10 cellular contexts compared by ENCODE assay signal in genomic region chr5:149406203-149406978, GRCh38. TPM values are rescaled to one million over a fixed set of nuclear protein-coding genes. Genes with fewer than 3 reads are reported as not detected.
DNase-seq lines count a peak whose midpoint lies in the region; TF ChIP-seq lines count a peak whose summit lies in the region.
"Had no signal": no experiment of that assay in that cellular context is flagged by ENCODE, and none has a peak within 500 bp of the region (broad histone marks: within the 10 kb centered on the region; RNA-seq: fewer than 3 reads in every experiment).

No MANE protein-coding gene starts in this region.

- no peaks in the 10 kb centered on the region for H3K27me3 Mint-ChIP-seq in T-helper 2 cell treated with Interferon-gamma antibody and Interleukin-4, amounts not matched to agents 5 μg/mL and 100 μg/mL, for 36 hours (ENCODE audit: low read depth)

- no peak overlapping the region for H3K4me3 ChIP-seq in H7 (ENCODE audit: insufficient read depth, low read depth, low read length)
- peak overlapping the region; percentile 67 for H3K4me3 ChIP-seq in choroid plexus epithelial cell (ENCODE audit: low read depth, low read length)

- H3K27ac Mint-ChIP-seq in T-helper 2 cell treated with Interferon-gamma antibody and Interleukin-4, amounts not matched to agents 5 μg/mL and 100 μg/mL, for 36 hours, result no peak overlapping the region
- H3K27ac Mint-ChIP-seq: activated CD4-positive, alpha-beta memory T cell treated with anti-CD3 and anti-CD28 coated beads, Interleukin-2, amount 10 ng/mL, durations not matched to agents 7 days and 5 days had no signal

- H3K36me3 Mint-ChIP-seq in T-helper 2 cell treated with Interferon-gamma antibody and Interleukin-4, amounts not matched to agents 5 μg/mL and 100 μg/mL, for 36 hours (ENCODE audit: low read depth), result no peaks in the 10 kb centered on the region

- peak; percentile 80 for DNase-seq in H7
- DNase-seq in choroid plexus epithelial cell (ENCODE audit: low read depth), result peak; percentile 85
- DNase-seq in kidney glomerular epithelial cell (lab: John Stamatoyannopoulos, UW), result peak; percentile 1
- peak; percentile 93 for DNase-seq in smooth muscle cell of the brain vasculature (ENCODE audit: low read depth, low spot score)
- DNase-seq in HuH-7.5 (ENCODE audit: low spot score), result no peak
- no peak for DNase-seq in DMS114 treated with DMSO at 0.1 percent for 48 hours (lab: John Stamatoyannopoulos, UW; ENCODE audit: unreplicated experiment)
- DNase-seq in T-helper 2 cell treated with Interferon-gamma antibody and Interleukin-4, amounts not matched to agents 5 μg/mL and 100 μg/mL, for 36 hours (ENCODE audit: low spot score), result no peak
- no peak for DNase-seq in central memory CD4-positive, alpha-beta T cell
- DNase-seq: activated CD4-positive, alpha-beta memory T cell treated with anti-CD3 and anti-CD28 coated beads, Interleukin-2, amount 10 ng/mL, durations not matched to agents 7 days and 5 days had no signal

- no peaks in the 10 kb centered on the region for H3K4me1 Mint-ChIP-seq in T-helper 2 cell treated with Interferon-gamma antibody and Interleukin-4, amounts not matched to agents 5 μg/mL and 100 μg/mL, for 36 hours (ENCODE audit: low read depth)
- H3K4me1 Mint-ChIP-seq: activated CD4-positive, alpha-beta memory T cell treated with anti-CD3 and anti-CD28 coated beads, Interleukin-2, amount 10 ng/mL, durations not matched to agents 7 days and 5 days had no signal

- TF ChIP-seq CTCF in choroid plexus epithelial cell (conservative IDR thresholded peaks at IDR 0.05; ENCODE audit: low read depth, low read length), result no peak

- H3K4me3 Mint-ChIP-seq in T-helper 2 cell treated with Interferon-gamma antibody and Interleukin-4, amounts not matched to agents 5 μg/mL and 100 μg/mL, for 36 hours, result no peak overlapping the region
- H3K4me3 Mint-ChIP-seq: activated CD4-positive, alpha-beta memory T cell treated with anti-CD3 and anti-CD28 coated beads, Interleukin-2, amount 10 ng/mL, durations not matched to agents 7 days and 5 days had no signal

- H3K36me3 ChIP-seq in H7 (replicated peaks; ENCODE audit: control insufficient read depth, insufficient read depth, low read length), result no peaks in the 10 kb centered on the region

- peaks cover 2% of the 10 kb centered on the region; the same call in 1 of the 2 replicates for H3K27me3 ChIP-seq in H7 (ENCODE audit: control insufficient read depth, insufficient read depth, low read length)

- no peaks in the 10 kb centered on the region for H3K9me3 Mint-ChIP-seq in T-helper 2 cell treated with Interferon-gamma antibody and Interleukin-4, amounts not matched to agents 5 μg/mL and 100 μg/mL, for 36 hours
- H3K9me3 Mint-ChIP-seq: activated CD4-positive, alpha-beta memory T cell treated with anti-CD3 and anti-CD28 coated beads, Interleukin-2, amount 10 ng/mL, durations not matched to agents 7 days and 5 days had no signal

RNA-seq across cellular contexts. Expression of gene IL17B, which starts 27.3 kb away (rescaled TPM):
- not detected in 2 replicates for total RNA-seq in H7 (2014; rRNA removed; shearing (Covaris generic))
- total RNA-seq: activated CD4-positive, alpha-beta memory T cell treated with anti-CD3 and anti-CD28 coated beads, Interleukin-2, amount 10 ng/mL, durations not matched to agents 7 days and 5 days; HT1080 had no signal

RNA-seq across cellular contexts. Expression of gene PCYOX1L, which starts 48.5 kb away (rescaled TPM):
- total RNA-seq in H7 (2014; rRNA removed; shearing (Covaris generic)), result 6.5 and 9.4 TPM in 2 replicates

Comparison
In these comparisons a context has a peak if more than half of its experiments do, and no peak if none do; other contexts are left out.
1. DNase-seq: peak in H7 (single experiment), choroid plexus epithelial cell (single experiment), kidney glomerular epithelial cell (single experiment) and smooth muscle cell of the brain vasculature (single experiment); none in HuH-7.5 (single experiment), DMS114 treated with DMSO at 0.1 percent for 48 hours (single experiment), T-helper 2 cell treated with Interferon-gamma antibody and Interleukin-4, amounts not matched to agents 5 μg/mL and 100 μg/mL, for 36 hours (single experiment) and central memory CD4-positive, alpha-beta T cell (single experiment).